In the genomic region with DNA sequence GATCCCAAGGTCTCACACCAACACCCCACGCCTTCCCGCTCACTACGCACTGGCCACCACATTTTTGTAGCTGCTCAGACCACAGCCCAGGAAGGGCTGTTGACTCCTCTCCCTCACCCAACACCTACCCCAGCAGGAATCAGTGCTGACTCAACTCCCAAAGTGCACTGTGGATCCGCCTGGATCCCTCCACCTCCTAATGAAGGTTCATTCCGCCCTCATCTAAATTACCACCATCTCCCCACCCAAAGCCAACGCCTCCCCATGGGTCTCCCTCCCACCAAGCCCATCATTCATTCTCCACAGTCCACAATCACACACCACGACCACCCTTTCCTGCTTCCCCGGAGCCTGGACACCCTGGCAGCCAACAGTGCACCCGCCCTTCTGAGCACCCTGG, we compare ENCODE assay signal across 2 cellular contexts.
TF ChIP-seq lines count a peak whose summit lies in the region.

No MANE protein-coding gene starts in this region.

TF ChIP-seq in HCT116, 20 proteins besides CTCF, POLR2A, EP300 and RAD21:
- TF ChIP-seq, protein P1, sequence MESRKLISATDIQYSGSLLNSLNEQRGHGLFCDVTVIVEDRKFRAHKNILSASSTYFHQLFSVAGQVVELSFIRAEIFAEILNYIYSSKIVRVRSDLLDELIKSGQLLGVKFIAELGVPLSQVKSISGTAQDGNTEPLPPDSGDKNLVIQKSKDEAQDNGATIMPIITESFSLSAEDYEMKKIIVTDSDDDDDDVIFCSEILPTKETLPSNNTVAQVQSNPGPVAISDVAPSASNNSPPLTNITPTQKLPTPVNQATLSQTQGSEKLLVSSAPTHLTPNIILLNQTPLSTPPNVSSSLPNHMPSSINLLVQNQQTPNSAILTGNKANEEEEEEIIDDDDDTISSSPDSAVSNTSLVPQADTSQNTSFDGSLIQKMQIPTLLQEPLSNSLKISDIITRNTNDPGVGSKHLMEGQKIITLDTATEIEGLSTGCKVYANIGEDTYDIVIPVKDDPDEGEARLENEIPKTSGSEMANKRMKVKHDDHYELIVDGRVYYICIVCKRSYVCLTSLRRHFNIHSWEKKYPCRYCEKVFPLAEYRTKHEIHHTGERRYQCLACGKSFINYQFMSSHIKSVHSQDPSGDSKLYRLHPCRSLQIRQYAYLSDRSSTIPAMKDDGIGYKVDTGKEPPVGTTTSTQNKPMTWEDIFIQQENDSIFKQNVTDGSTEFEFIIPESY (IDR thresholded peaks at IDR 0.05; ENCODE audit: extremely low read depth, insufficient replicate concordance, low read length), result no peak
- TF ChIP-seq EZH2phosphoT487 (IDR thresholded peaks at IDR 0.05; ENCODE audit: borderline replicate concordance) (no peak), EGR1 (IDR thresholded peaks at IDR 0.05; ENCODE audit: low read depth) (no peak), CEBPB (IDR thresholded peaks at IDR 0.05; ENCODE audit: low read depth) (no peak), SIN3A (IDR thresholded peaks at IDR 0.05; ENCODE audit: low read depth) (no peak), EZH2 (IDR thresholded peaks at IDR 0.05) (no peak), ELF1 (IDR thresholded peaks at IDR 0.05; ENCODE audit: borderline replicate concordance, low read depth) (no peak), SRF (IDR thresholded peaks at IDR 0.05; ENCODE audit: low read depth) (no peak)

TF ChIP-seq in H1, 55 proteins besides CTCF, POLR2A, EP300 and RAD21:
- TF ChIP-seq HDAC6 (IDR thresholded peaks at IDR 0.05; ENCODE audit: low read depth, low read length), result no peak
- TF ChIP-seq JUND (IDR thresholded peaks at IDR 0.05; ENCODE audit: low read length), result no peak
- no peak for TF ChIP-seq TCF12 (IDR thresholded peaks at IDR 0.05; ENCODE audit: low read depth, low read length)
- no peak for TF ChIP-seq ZNF274 (IDR thresholded peaks at IDR 0.05; ENCODE audit: borderline replicate concordance, extremely low read depth, low read length)
- TF ChIP-seq CEBPB (IDR thresholded peaks at IDR 0.05; ENCODE audit: low read depth, low read length), result no peak
- no peak for TF ChIP-seq TBP (IDR thresholded peaks at IDR 0.05; ENCODE audit: low read depth, low read length)
- TF ChIP-seq BRCA1 (IDR thresholded peaks at IDR 0.05; ENCODE audit: low read depth, low read length), result no peak
- TF ChIP-seq KDM4A (IDR thresholded peaks at IDR 0.05; ENCODE audit: low read depth, low read length, severe bottlenecking), result no peak
- TF ChIP-seq MAFK (IDR thresholded peaks at IDR 0.05; ENCODE audit: low read depth, low read length), result no peak
- TF ChIP-seq CREB1 (IDR thresholded peaks at IDR 0.05), result no peak
- no peak for TF ChIP-seq RXRA (IDR thresholded peaks at IDR 0.05; ENCODE audit: insufficient read depth, low read depth, low read length)
- no peak for TF ChIP-seq TEAD4 (IDR thresholded peaks at IDR 0.05; ENCODE audit: low read depth, low read length)
- TF ChIP-seq SIN3A (conservative IDR thresholded peaks at IDR 0.05 in 1 of 2, IDR thresholded peaks at IDR 0.05 in 1 of 2; ENCODE audit: low read depth in 1 of 2, low read length in 2 of 2), result no peak
- TF ChIP-seq, protein P2, sequence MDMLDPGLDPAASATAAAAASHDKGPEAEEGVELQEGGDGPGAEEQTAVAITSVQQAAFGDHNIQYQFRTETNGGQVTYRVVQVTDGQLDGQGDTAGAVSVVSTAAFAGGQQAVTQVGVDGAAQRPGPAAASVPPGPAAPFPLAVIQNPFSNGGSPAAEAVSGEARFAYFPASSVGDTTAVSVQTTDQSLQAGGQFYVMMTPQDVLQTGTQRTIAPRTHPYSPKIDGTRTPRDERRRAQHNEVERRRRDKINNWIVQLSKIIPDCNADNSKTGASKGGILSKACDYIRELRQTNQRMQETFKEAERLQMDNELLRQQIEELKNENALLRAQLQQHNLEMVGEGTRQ (IDR thresholded peaks at IDR 0.05; ENCODE audit: low read length), result no peak
- no peak for TF ChIP-seq CBX5 (IDR thresholded peaks at IDR 0.05; ENCODE audit: low read depth, low read length)
- no peak for TF ChIP-seq TAF1 (IDR thresholded peaks at IDR 0.05; ENCODE audit: low read depth, low read length)
- no peak for TF ChIP-seq GTF2F1 (IDR thresholded peaks at IDR 0.05; ENCODE audit: borderline replicate concordance, low read depth, low read length)
- TF ChIP-seq SIRT6 (IDR thresholded peaks at IDR 0.05; ENCODE audit: low read length), result no peak
- TF ChIP-seq, protein P3, sequence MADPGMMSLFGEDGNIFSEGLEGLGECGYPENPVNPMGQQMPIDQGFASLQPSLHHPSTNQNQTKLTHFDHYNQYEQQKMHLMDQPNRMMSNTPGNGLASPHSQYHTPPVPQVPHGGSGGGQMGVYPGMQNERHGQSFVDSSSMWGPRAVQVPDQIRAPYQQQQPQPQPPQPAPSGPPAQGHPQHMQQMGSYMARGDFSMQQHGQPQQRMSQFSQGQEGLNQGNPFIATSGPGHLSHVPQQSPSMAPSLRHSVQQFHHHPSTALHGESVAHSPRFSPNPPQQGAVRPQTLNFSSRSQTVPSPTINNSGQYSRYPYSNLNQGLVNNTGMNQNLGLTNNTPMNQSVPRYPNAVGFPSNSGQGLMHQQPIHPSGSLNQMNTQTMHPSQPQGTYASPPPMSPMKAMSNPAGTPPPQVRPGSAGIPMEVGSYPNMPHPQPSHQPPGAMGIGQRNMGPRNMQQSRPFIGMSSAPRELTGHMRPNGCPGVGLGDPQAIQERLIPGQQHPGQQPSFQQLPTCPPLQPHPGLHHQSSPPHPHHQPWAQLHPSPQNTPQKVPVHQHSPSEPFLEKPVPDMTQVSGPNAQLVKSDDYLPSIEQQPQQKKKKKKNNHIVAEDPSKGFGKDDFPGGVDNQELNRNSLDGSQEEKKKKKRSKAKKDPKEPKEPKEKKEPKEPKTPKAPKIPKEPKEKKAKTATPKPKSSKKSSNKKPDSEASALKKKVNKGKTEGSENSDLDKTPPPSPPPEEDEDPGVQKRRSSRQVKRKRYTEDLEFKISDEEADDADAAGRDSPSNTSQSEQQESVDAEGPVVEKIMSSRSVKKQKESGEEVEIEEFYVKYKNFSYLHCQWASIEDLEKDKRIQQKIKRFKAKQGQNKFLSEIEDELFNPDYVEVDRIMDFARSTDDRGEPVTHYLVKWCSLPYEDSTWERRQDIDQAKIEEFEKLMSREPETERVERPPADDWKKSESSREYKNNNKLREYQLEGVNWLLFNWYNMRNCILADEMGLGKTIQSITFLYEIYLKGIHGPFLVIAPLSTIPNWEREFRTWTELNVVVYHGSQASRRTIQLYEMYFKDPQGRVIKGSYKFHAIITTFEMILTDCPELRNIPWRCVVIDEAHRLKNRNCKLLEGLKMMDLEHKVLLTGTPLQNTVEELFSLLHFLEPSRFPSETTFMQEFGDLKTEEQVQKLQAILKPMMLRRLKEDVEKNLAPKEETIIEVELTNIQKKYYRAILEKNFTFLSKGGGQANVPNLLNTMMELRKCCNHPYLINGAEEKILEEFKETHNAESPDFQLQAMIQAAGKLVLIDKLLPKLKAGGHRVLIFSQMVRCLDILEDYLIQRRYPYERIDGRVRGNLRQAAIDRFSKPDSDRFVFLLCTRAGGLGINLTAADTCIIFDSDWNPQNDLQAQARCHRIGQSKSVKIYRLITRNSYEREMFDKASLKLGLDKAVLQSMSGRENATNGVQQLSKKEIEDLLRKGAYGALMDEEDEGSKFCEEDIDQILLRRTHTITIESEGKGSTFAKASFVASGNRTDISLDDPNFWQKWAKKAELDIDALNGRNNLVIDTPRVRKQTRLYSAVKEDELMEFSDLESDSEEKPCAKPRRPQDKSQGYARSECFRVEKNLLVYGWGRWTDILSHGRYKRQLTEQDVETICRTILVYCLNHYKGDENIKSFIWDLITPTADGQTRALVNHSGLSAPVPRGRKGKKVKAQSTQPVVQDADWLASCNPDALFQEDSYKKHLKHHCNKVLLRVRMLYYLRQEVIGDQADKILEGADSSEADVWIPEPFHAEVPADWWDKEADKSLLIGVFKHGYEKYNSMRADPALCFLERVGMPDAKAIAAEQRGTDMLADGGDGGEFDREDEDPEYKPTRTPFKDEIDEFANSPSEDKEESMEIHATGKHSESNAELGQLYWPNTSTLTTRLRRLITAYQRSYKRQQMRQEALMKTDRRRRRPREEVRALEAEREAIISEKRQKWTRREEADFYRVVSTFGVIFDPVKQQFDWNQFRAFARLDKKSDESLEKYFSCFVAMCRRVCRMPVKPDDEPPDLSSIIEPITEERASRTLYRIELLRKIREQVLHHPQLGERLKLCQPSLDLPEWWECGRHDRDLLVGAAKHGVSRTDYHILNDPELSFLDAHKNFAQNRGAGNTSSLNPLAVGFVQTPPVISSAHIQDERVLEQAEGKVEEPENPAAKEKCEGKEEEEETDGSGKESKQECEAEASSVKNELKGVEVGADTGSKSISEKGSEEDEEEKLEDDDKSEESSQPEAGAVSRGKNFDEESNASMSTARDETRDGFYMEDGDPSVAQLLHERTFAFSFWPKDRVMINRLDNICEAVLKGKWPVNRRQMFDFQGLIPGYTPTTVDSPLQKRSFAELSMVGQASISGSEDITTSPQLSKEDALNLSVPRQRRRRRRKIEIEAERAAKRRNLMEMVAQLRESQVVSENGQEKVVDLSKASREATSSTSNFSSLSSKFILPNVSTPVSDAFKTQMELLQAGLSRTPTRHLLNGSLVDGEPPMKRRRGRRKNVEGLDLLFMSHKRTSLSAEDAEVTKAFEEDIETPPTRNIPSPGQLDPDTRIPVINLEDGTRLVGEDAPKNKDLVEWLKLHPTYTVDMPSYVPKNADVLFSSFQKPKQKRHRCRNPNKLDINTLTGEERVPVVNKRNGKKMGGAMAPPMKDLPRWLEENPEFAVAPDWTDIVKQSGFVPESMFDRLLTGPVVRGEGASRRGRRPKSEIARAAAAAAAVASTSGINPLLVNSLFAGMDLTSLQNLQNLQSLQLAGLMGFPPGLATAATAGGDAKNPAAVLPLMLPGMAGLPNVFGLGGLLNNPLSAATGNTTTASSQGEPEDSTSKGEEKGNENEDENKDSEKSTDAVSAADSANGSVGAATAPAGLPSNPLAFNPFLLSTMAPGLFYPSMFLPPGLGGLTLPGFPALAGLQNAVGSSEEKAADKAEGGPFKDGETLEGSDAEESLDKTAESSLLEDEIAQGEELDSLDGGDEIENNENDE (IDR thresholded peaks at IDR 0.05; ENCODE audit: insufficient replicate concordance, low read length), result no peak
